2 cellular contexts compared by ENCODE assay signal in the genomic region with DNA sequence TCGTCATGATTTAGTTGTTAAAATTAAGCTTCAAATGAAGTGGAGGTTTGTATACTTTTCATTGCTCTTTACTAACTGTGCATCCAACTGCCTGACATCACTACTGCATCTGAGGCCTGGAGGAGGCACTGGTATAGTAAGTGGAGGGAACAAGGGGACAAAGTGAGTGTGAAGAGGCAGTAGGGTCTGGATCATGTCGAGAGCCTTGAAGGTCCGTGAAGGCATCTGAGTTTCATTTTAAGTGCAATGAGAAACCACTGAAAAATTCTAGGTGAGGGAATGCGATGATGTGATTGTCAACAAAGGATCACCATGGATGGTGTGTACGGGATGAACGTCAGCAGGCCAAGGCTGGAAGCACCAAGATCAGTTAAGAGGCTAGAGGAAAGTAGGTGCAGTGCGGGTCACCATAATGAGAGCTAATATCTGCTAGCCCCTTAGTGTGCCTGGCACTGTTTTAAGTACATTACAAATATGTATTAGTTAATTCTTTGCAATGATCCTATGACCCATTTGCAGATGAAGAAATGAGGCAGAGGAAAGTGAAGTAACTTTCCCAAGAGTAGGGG.
TF ChIP-seq lines count a peak whose summit lies in the region.

No MANE protein-coding gene starts in this region.

TF ChIP-seq in WTC11, 78 proteins besides CTCF, POLR2A, EP300 and RAD21 (continues in another document):
- TF ChIP-seq HMGA2 (CRISPR knock-in tag; IDR thresholded peaks at IDR 0.05) = no peak
- TF ChIP-seq, protein P1, sequence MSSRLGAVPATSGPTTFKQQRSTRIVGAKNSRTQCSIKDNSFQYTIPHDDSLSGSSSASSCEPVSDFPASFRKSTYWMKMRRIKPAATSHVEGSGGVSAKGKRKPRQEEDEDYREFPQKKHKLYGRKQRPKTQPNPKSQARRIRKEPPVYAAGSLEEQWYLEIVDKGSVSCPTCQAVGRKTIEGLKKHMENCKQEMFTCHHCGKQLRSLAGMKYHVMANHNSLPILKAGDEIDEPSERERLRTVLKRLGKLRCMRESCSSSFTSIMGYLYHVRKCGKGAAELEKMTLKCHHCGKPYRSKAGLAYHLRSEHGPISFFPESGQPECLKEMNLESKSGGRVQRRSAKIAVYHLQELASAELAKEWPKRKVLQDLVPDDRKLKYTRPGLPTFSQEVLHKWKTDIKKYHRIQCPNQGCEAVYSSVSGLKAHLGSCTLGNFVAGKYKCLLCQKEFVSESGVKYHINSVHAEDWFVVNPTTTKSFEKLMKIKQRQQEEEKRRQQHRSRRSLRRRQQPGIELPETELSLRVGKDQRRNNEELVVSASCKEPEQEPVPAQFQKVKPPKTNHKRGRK (CRISPR knock-in tag; IDR thresholded peaks at IDR 0.05; ENCODE audit: borderline replicate concordance) = no peak
- TF ChIP-seq, protein P2, sequence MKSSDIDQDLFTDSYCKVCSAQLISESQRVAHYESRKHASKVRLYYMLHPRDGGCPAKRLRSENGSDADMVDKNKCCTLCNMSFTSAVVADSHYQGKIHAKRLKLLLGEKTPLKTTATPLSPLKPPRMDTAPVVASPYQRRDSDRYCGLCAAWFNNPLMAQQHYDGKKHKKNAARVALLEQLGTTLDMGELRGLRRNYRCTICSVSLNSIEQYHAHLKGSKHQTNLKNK (CRISPR knock-in tag; IDR thresholded peaks at IDR 0.05) = no peak
- TF ChIP-seq, protein P3, sequence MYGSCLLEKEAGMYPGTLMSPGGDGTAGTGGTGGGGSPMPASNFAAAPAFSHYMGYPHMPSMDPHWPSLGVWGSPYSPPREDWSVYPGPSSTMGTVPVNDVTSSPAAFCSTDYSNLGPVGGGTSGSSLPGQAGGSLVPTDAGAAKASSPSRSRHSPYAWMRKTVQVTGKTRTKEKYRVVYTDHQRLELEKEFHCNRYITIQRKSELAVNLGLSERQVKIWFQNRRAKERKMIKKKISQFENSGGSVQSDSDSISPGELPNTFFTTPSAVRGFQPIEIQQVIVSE (CRISPR knock-in tag; IDR thresholded peaks at IDR 0.05; ENCODE audit: borderline replicate concordance) = no peak
- TF ChIP-seq FOXK1 (CRISPR knock-in tag; IDR thresholded peaks at IDR 0.05) = no peak
- TF ChIP-seq ZNF121 (CRISPR knock-in tag; IDR thresholded peaks at IDR 0.05) = no peak
- TF ChIP-seq, protein P4, sequence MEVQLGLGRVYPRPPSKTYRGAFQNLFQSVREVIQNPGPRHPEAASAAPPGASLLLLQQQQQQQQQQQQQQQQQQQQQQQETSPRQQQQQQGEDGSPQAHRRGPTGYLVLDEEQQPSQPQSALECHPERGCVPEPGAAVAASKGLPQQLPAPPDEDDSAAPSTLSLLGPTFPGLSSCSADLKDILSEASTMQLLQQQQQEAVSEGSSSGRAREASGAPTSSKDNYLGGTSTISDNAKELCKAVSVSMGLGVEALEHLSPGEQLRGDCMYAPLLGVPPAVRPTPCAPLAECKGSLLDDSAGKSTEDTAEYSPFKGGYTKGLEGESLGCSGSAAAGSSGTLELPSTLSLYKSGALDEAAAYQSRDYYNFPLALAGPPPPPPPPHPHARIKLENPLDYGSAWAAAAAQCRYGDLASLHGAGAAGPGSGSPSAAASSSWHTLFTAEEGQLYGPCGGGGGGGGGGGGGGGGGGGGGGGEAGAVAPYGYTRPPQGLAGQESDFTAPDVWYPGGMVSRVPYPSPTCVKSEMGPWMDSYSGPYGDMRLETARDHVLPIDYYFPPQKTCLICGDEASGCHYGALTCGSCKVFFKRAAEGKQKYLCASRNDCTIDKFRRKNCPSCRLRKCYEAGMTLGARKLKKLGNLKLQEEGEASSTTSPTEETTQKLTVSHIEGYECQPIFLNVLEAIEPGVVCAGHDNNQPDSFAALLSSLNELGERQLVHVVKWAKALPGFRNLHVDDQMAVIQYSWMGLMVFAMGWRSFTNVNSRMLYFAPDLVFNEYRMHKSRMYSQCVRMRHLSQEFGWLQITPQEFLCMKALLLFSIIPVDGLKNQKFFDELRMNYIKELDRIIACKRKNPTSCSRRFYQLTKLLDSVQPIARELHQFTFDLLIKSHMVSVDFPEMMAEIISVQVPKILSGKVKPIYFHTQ (CRISPR knock-in tag; IDR thresholded peaks at IDR 0.05) = no peak
- TF ChIP-seq, protein P5, sequence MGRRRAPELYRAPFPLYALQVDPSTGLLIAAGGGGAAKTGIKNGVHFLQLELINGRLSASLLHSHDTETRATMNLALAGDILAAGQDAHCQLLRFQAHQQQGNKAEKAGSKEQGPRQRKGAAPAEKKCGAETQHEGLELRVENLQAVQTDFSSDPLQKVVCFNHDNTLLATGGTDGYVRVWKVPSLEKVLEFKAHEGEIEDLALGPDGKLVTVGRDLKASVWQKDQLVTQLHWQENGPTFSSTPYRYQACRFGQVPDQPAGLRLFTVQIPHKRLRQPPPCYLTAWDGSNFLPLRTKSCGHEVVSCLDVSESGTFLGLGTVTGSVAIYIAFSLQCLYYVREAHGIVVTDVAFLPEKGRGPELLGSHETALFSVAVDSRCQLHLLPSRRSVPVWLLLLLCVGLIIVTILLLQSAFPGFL (CRISPR knock-in tag; IDR thresholded peaks at IDR 0.05; ENCODE audit: borderline replicate concordance) = no peak
- no peak for TF ChIP-seq MYBL2 (CRISPR knock-in tag; IDR thresholded peaks at IDR 0.05)
- TF ChIP-seq, protein P6, sequence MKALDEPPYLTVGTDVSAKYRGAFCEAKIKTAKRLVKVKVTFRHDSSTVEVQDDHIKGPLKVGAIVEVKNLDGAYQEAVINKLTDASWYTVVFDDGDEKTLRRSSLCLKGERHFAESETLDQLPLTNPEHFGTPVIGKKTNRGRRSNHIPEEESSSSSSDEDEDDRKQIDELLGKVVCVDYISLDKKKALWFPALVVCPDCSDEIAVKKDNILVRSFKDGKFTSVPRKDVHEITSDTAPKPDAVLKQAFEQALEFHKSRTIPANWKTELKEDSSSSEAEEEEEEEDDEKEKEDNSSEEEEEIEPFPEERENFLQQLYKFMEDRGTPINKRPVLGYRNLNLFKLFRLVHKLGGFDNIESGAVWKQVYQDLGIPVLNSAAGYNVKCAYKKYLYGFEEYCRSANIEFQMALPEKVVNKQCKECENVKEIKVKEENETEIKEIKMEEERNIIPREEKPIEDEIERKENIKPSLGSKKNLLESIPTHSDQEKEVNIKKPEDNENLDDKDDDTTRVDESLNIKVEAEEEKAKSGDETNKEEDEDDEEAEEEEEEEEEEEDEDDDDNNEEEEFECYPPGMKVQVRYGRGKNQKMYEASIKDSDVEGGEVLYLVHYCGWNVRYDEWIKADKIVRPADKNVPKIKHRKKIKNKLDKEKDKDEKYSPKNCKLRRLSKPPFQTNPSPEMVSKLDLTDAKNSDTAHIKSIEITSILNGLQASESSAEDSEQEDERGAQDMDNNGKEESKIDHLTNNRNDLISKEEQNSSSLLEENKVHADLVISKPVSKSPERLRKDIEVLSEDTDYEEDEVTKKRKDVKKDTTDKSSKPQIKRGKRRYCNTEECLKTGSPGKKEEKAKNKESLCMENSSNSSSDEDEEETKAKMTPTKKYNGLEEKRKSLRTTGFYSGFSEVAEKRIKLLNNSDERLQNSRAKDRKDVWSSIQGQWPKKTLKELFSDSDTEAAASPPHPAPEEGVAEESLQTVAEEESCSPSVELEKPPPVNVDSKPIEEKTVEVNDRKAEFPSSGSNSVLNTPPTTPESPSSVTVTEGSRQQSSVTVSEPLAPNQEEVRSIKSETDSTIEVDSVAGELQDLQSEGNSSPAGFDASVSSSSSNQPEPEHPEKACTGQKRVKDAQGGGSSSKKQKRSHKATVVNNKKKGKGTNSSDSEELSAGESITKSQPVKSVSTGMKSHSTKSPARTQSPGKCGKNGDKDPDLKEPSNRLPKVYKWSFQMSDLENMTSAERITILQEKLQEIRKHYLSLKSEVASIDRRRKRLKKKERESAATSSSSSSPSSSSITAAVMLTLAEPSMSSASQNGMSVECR (CRISPR knock-in tag; IDR thresholded peaks at IDR 0.05; ENCODE audit: borderline replicate concordance) = no peak
- no peak for TF ChIP-seq SP1 (CRISPR knock-in tag; conservative IDR thresholded peaks at IDR 0.05)

TF ChIP-seq in H1, 55 proteins besides CTCF, POLR2A, EP300 and RAD21:
- TF ChIP-seq PHF8 (conservative IDR thresholded peaks at IDR 0.05; ENCODE audit: low read depth, low read length) = no peak
- no peak for TF ChIP-seq BRCA1 (IDR thresholded peaks at IDR 0.05; ENCODE audit: low read depth, low read length)
